In the genomic region with DNA sequence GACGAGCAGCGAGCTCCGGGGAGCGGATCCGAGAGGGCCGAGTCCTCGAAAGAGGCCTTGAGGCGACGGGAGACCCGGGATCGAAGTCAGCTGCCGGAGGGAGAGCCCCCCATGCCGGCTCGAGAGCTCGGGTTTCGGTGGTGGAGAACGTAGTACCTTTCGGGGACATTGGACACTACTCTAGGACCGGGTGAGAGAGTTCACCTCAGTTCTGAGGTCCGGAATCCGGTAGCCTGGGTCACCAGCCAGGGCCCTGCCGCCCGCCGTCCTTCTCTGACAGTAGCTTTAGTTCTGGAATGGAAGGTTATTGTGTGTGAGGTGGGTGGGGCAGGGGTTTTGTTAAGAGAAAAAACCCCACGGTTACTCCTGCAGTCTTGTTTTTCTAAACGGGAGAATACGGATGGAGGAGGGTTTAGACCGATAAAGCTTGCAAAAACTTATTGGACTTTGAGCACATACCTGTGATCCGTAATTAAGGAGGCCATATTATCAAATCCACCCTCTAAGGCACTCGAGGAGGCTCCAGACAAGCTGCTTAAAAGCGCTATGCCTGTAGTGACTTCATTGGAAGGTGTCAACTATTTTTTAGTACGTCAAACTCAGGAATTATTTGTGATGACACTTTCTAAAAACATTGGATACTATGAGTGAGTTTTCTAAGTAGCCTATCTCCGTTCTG, we compare ENCODE assay signal across 8 cellular contexts. TPM values are rescaled to one million over a fixed set of nuclear protein-coding genes. Genes with fewer than 3 reads are reported as not detected.
DNase-seq lines count a peak whose midpoint lies in the region; ATAC-seq, FAIRE-seq and TF ChIP-seq lines count a peak whose summit lies in the region.

No MANE protein-coding gene starts in this region.

- ATAC-seq in K562 = peak; percentile 25

- peaks cover 60% of the 10 kb centered on the region for H3K79me2 ChIP-seq in K562 (ENCODE audit: control insufficient read depth, insufficient read depth, low read length)

- TF ChIP-seq CTCF in HFF-Myc (IDR thresholded peaks at IDR 0.05; ENCODE audit: low read depth, low read length, missing control alignments) (no peak), K562 (IDR thresholded peaks at IDR 0.05 in 2 of 3, conservative IDR thresholded peaks at IDR 0.05 in 1 of 3; ENCODE audit: insufficient read depth in 2 of 3, low read depth in 1 of 3, low read length in 3 of 3) (no peak), kidney epithelial cell (IDR thresholded peaks at IDR 0.05; ENCODE audit: insufficient read depth, low read length, poor library complexity, severe bottlenecking) (no peak)

- WGBS in K562 (ENCODE audit: insufficient coverage, low coverage, missing lambda C conversion rate) = under 1% methylated on average over 28 of the region's 33 CpGs

- peak overlapping the region; percentile 97 to 100 for H3K9ac ChIP-seq in K562 (ENCODE audit: insufficient read depth in 1 of 2, low read depth in 2 of 2, low read length in 2 of 2)

- H3K9me1 ChIP-seq in K562 (ENCODE audit: control insufficient read depth, insufficient read depth, low read length) = no peaks in the 10 kb centered on the region

- no peak for TF ChIP-seq POLR2A in K562 (conservative IDR thresholded peaks at IDR 0.05)

- in situ Hi-C loops in K562 (cut with MboI) = no loop called here

- H3K4me3 ChIP-seq in HFF-Myc (replicated peaks; ENCODE audit: low read depth, low read length) (peak overlapping the region; percentile 85), K562 (peak overlapping the region; percentile 95), kidney epithelial cell (ENCODE audit: low read depth, low read length) (peak overlapping the region; percentile 96)

- no peak for TF ChIP-seq EP300 in K562 (IDR thresholded peaks at IDR 0.05; ENCODE audit: low read length)

- peak overlapping the region; percentile 96 for H3K27ac ChIP-seq in K562 (ENCODE audit: extremely low read depth, low read depth, low read length)

- FAIRE-seq in K562 (lab: Jason Lieb, UNC) = no peak

- CTCF ChIA-PET in K562 (lab: Yijun Ruan, JAX; ENCODE audit: low intra/inter-chr PET ratio) = no interaction called here

- POLR2A ChIA-PET in K562 (lab: Yijun Ruan, JAX) = interaction anchor here (0.9 to 3.7 kb wide), 4 partner anchors 9 to 32 kb away, joined by 3 to 20 read pairs (median 8); no protein-coding TSS in a partner anchor

- H3K27me3 ChIP-seq in K562 (ENCODE audit: control insufficient read depth in 2 of 2, insufficient read depth in 2 of 2, low read length in 2 of 2) (no peaks in the 10 kb centered on the region), kidney epithelial cell (ENCODE audit: control insufficient read depth, insufficient read depth, low read length) (no peaks in the 10 kb centered on the region)

- H3K36me3 ChIP-seq in K562 (ENCODE audit: control insufficient read depth, insufficient read depth, low read length) = peaks cover 6% of the 10 kb centered on the region; the same call in 1 of the 3 replicates
- no peaks in the 10 kb centered on the region for H3K36me3 ChIP-seq in kidney epithelial cell (ENCODE audit: control insufficient read depth, insufficient read depth, low read length)

- peak; percentile 23 for DNase-seq in NCI-H2196 (lab: John Stamatoyannopoulos, UW; ENCODE audit: unreplicated experiment)
- DNase-seq in NCI-H2196 treated with DMSO at 0.1 percent for 48 hours (lab: John Stamatoyannopoulos, UW; ENCODE audit: unreplicated experiment) = no peak
- no peak for DNase-seq in HFF-Myc (ENCODE audit: extremely low read depth, low read depth)
- DNase-seq in NCI-H2171 (lab: John Stamatoyannopoulos, UW) = peak; percentile 26
- peak in 2 of 4 experiments; percentile 12 to 37 for DNase-seq in K562 (ENCODE audit: extremely low read depth in 1 of 4, low spot score in 3 of 4)
- no peak for DNase-seq in kidney epithelial cell (ENCODE audit: low read depth)
- peak; percentile 7 for DNase-seq in stimulated activated CD8-positive, alpha-beta memory T cell treated with anti-CD3 and anti-CD28 coated beads, Interleukin-15, amount 100 ng/mL, for 24 hours (ENCODE audit: low read depth)
- no peak for DNase-seq in islet precursor cell

- no TSS peak for BruUV-seq in K562 (replicated peaks; lab: Mats Ljungman, UMichigan)

- H3K4me1 ChIP-seq in K562 (replicated peaks in 1 of 2; ENCODE audit: control insufficient read depth in 2 of 2, insufficient read depth in 2 of 2, low read length in 2 of 2) = peaks cover 0 to 10% of the 10 kb centered on the region in 2 experiments; a peak in 2 of 5 replicates

- intact Hi-C loops in K562 (cut with micrococcal nuclease) = loop anchor here (5.0 kb wide), 2 partner anchors 35 to 65 kb away; a partner anchor contains a TSS

- TF ChIP-seq RAD21 in K562 (CRISPR knock-in tag; conservative IDR thresholded peaks at IDR 0.05 in 1 of 2, IDR thresholded peaks at IDR 0.05 in 1 of 2) = no peak

- H3K4me2 ChIP-seq in K562 (ENCODE audit: insufficient read depth, low read length) = peak overlapping the region; percentile 90

- peak overlapping the region; percentile 74 for H2AFZ ChIP-seq in K562 (ENCODE audit: low read depth, low read length)

- H4K20me1 ChIP-seq in K562 (replicated peaks; ENCODE audit: control insufficient read depth, insufficient read depth, low read length) = no peaks in the 10 kb centered on the region

- no peaks in the 10 kb centered on the region for H3K9me3 ChIP-seq in K562 (replicated peaks; ENCODE audit: control insufficient read depth, insufficient read depth, low read depth, low read length)

TF ChIP-seq in K562, 482 proteins besides CTCF, POLR2A, EP300 and RAD21 (continues in another document):
- TF ChIP-seq TAF7 (tag; IDR thresholded peaks at IDR 0.05) (no peak), RBBP5 (IDR thresholded peaks at IDR 0.05; ENCODE audit: borderline replicate concordance, insufficient read depth, low read length, poor library complexity, severe bottlenecking) (peak; percentile 83), GTF2E2 (tag; IDR thresholded peaks at IDR 0.05) (peak; percentile 49; the same call in 1 of the 2 replicates)
- TF ChIP-seq, protein P1, sequence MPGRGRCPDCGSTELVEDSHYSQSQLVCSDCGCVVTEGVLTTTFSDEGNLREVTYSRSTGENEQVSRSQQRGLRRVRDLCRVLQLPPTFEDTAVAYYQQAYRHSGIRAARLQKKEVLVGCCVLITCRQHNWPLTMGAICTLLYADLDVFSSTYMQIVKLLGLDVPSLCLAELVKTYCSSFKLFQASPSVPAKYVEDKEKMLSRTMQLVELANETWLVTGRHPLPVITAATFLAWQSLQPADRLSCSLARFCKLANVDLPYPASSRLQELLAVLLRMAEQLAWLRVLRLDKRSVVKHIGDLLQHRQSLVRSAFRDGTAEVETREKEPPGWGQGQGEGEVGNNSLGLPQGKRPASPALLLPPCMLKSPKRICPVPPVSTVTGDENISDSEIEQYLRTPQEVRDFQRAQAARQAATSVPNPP (IDR thresholded peaks at IDR 0.05; ENCODE audit: borderline replicate concordance, insufficient read depth, insufficient read length) = no peak

RNA-seq across cellular contexts. Expression of a gene that starts 0.8 kb away (rescaled TPM):
- total RNA-seq in K562 (2011; cell fraction: chromatin; rRNA removed; ENCODE audit: low replicate concordance) = 23.8 and 82.4 TPM in 2 replicates
- total RNA-seq in K562 (2011; cell fraction: nucleolus; rRNA removed) = 8.8 and 13.7 TPM in 2 replicates
- 23.8 and 28.7 TPM in 2 replicates for total RNA-seq in K562 (2011; cell fraction: nucleoplasm; rRNA removed)
- total RNA-seq in K562 (2014; rRNA removed) (27.3 and 28.2 TPM in 2 replicates), K562 (2014; rRNA removed; fragmentation: Illumina TruSeq; extraction: Trizol) (46.9 and 53.9 TPM in 2 replicates), K562 (2015; rRNA removed; fragmentation: Illumina TruSeq; extraction: Trizol) (42.3 and 49.0 TPM in 2 replicates), K562 (2021) (35.2 and 39.1 TPM in 2 replicates), kidney epithelial cell (39.0 and 47.5 TPM in 2 replicates)
- polyA plus RNA-seq in K562 (2011; rRNA removed) (24.4 and 32.9 TPM in 2 replicates), K562 (2014; fragmentation: Illumina TruSeq; extraction: Trizol) (33.9 and 39.8 TPM in 2 replicates), K562 (2014; fragmentation: Nextera tagmentation; extraction: Ambion mirVana) (10 to 100 TPM in 1 of 2 experiments, 1 to 10 TPM in 1; 9.9 to 11.8 TPM), K562 (2014; rRNA removed) (18.5 and 18.7 TPM in 2 replicates)
- 7.0 and 14.3 TPM in 2 replicates for polyA plus RNA-seq in K562 (2011; cell fraction: cytosol; rRNA removed)
- 15.6 and 17.8 TPM in 2 replicates for polyA plus RNA-seq in K562 (2011; cell fraction: nucleus; rRNA removed)
- polyA plus RNA-seq in K562 (2012) = 21.7 and 31.6 TPM in 2 replicates
- polyA minus RNA-seq in K562 (2011; rRNA and poly(A)+ RNA removed) = 61.6 and 68.9 TPM in 2 replicates
- 26.4 and 29.7 TPM in 2 replicates for polyA minus RNA-seq in K562 (2011; cell fraction: cytosol; rRNA and poly(A)+ RNA removed)
- 17.4 and 24.2 TPM in 2 replicates for polyA minus RNA-seq in K562 (2011; cell fraction: nucleus; rRNA and poly(A)+ RNA removed)

RNA-seq across cellular contexts. Expression of a gene that starts 0.9 kb away (rescaled TPM):
- total RNA-seq in K562 (2011; cell fraction: chromatin; rRNA removed; ENCODE audit: low replicate concordance) = 2.5 and 13.4 TPM in 2 replicates
- total RNA-seq in K562 (2011; cell fraction: nucleolus; rRNA removed) = 2.3 and 2.8 TPM in 2 replicates
- 5.1 and 5.5 TPM in 2 replicates for total RNA-seq in K562 (2011; cell fraction: nucleoplasm; rRNA removed)
- total RNA-seq in K562 (2014; rRNA removed) = 3.0 and 3.6 TPM in 2 replicates
- 6.9 and 8.8 TPM in 2 replicates for total RNA-seq in K562 (2014; rRNA removed; fragmentation: Illumina TruSeq; extraction: Trizol)
- total RNA-seq in K562 (2015; rRNA removed; fragmentation: Illumina TruSeq; extraction: Trizol) = 4.6 and 5.0 TPM in 2 replicates
- total RNA-seq in K562 (2021) = 4.3 and 5.7 TPM in 2 replicates
- 5.2 and 9.5 TPM in 2 replicates for polyA plus RNA-seq in K562 (2011; rRNA removed)
- polyA plus RNA-seq in K562 (2011; cell fraction: cytosol; rRNA removed) = 0.73 and 1.1 TPM in 2 replicates
- 1.8 and 3.6 TPM in 2 replicates for polyA plus RNA-seq in K562 (2011; cell fraction: nucleus; rRNA removed)
- polyA plus RNA-seq in K562 (2012) = 4.3 and 7.1 TPM in 2 replicates
- 7.3 and 8.3 TPM in 2 replicates for polyA plus RNA-seq in K562 (2014; fragmentation: Illumina TruSeq; extraction: Trizol)
- polyA plus RNA-seq in K562 (2014; fragmentation: Nextera tagmentation; extraction: Ambion mirVana) = 10 to 100 TPM; 11.9 to 13.2 TPM
- polyA plus RNA-seq in K562 (2014; rRNA removed) = 5.6 and 7.4 TPM in 2 replicates
- 4.7 and 9.5 TPM in 2 replicates for polyA minus RNA-seq in K562 (2011; rRNA and poly(A)+ RNA removed)
- 2.3 and 3.1 TPM in 2 replicates for polyA minus RNA-seq in K562 (2011; cell fraction: cytosol; rRNA and poly(A)+ RNA removed)
- polyA minus RNA-seq in K562 (2011; cell fraction: nucleus; rRNA and poly(A)+ RNA removed) = 4.4 TPM in 2 replicates
- total RNA-seq in kidney epithelial cell = 0.14 and 1.0 TPM in 2 replicates

Comparison
In these comparisons a context has a peak if more than half of its experiments do, and no peak if none do; other contexts are left out.
1. DNase-seq: peak in NCI-H2196 (single experiment), NCI-H2171 (single experiment) and stimulated activated CD8-positive, alpha-beta memory T cell treated with anti-CD3 and anti-CD28 coated beads, Interleukin-15, amount 100 ng/mL, for 24 hours (single experiment); none in NCI-H2196 treated with DMSO at 0.1 percent for 48 hours (single experiment), HFF-Myc (single experiment), kidney epithelial cell (single experiment) and islet precursor cell (single experiment).
2. Peak in every context shown above with its lines, with median percentiles within 50 percentile points of each other: H3K4me3 ChIP-seq.